Comparison of ENCODE assay signal across 18 cellular contexts in genomic region chr6:15491986-15492269, GRCh38.
DNase-seq lines count a peak whose midpoint lies in the region; ATAC-seq and TF ChIP-seq lines count a peak whose summit lies in the region.
"Had no signal": no experiment of that assay in that cellular context is flagged by ENCODE, and none has a peak within 500 bp of the region (broad histone marks: within the 10 kb centered on the region; RNA-seq: fewer than 3 reads in every experiment).

No MANE protein-coding gene starts in this region.

- no peak overlapping the region for H3K27ac ChIP-seq in iPS-18a (ENCODE audit: low read length)
- H3K27ac ChIP-seq in thyroid gland: peak overlapping the region in 2 of 3 donors; percentile 27 to 43
- H3K27ac ChIP-seq: cardiac muscle cell, SJSA1 had no signal

- H3K4me3 Mint-ChIP-seq in activated T-cell treated with anti-CD3 and anti-CD28 coated beads, Interleukin-2, amount 50 U/mL, for 72 hours: no peak overlapping the region
- peak overlapping the region; percentile 44 for H3K4me3 Mint-ChIP-seq in WTC11
- H3K4me3 Mint-ChIP-seq: CD4-positive, alpha-beta memory T cell; HFFc6; neural crest cell had no signal

- H3K27me3 ChIP-seq in iPS-18a (ENCODE audit: control insufficient read depth, insufficient read depth, low read length) (no peaks in the 10 kb centered on the region), thyroid gland (no peaks in the 10 kb centered on the region)
- H3K27me3 ChIP-seq: cardiac muscle cell, dorsolateral prefrontal cortex, gastroesophageal sphincter, SJSA1 had no signal

- H3K4me1 Mint-ChIP-seq in activated T-cell treated with anti-CD3 and anti-CD28 coated beads, Interleukin-2, amount 50 U/mL, for 72 hours (ENCODE audit: low read depth): peaks cover 37% of the 10 kb centered on the region
- peaks cover 76% of the 10 kb centered on the region for H3K4me1 Mint-ChIP-seq in WTC11

- H3K9me3 ChIP-seq in iPS-18a (ENCODE audit: control insufficient read depth, low read depth, low read length) (no peaks in the 10 kb centered on the region), thyroid gland (no peaks in the 10 kb centered on the region)
- H3K9me3 ChIP-seq: gastroesophageal sphincter, SJSA1 had no signal

- CTCF ChIA-PET in WTC11 (lab: Charles Lee): no interaction called here

- 34 to 36% methylated on average over 5 of the region's 5 CpGs for WGBS in thyroid gland, 2 donors

- no peak for TF ChIP-seq POLR2A in thyroid gland (IDR thresholded peaks at IDR 0.05)

- intact Hi-C loops in thyroid gland (cut with DNase I): loop anchor here (10.0 kb wide), 1 partner anchor 247 kb away; the partner anchor contains the start of gene JARID2

- peaks cover 46% of the 10 kb centered on the region for H3K36me3 ChIP-seq in iPS-18a (ENCODE audit: control insufficient read depth, low read depth, low read length)
- peaks cover 0 to 10% of the 10 kb centered on the region in 2 donors for H3K36me3 ChIP-seq in thyroid gland

- POLR2A ChIA-PET in WTC11 (lab: Charles Lee): no interaction called here

- peak overlapping the region; percentile 49 for H3K27ac Mint-ChIP-seq in activated T-cell treated with anti-CD3 and anti-CD28 coated beads, Interleukin-2, amount 50 U/mL, for 72 hours
- H3K27ac Mint-ChIP-seq in WTC11: peak overlapping the region; percentile 47; the same call in 1 of the 2 replicates

- ATAC-seq in activated T-cell treated with anti-CD3 and anti-CD28 coated beads, Interleukin-2, amount 50 U/mL, for 72 hours (replicated peaks in 1 of 2): no peak
- ATAC-seq in WTC11 (no peak), HG02763 (IDR thresholded peaks at IDR 0.05; ENCODE audit: unreplicated experiment) (no peak)

- H3K4me1 ChIP-seq in iPS-18a (ENCODE audit: control insufficient read depth, low read depth, low read length) (peaks cover 31% of the 10 kb centered on the region), thyroid gland (peaks cover 12 to 14% of the 10 kb centered on the region in 2 donors)

- H3K36me3 Mint-ChIP-seq in activated T-cell treated with anti-CD3 and anti-CD28 coated beads, Interleukin-2, amount 50 U/mL, for 72 hours (ENCODE audit: insufficient read depth in 2 of 2): peaks cover 18 to 21% of the 10 kb centered on the region in 2 donors
- peaks cover 50% of the 10 kb centered on the region for H3K36me3 Mint-ChIP-seq in WTC11

- H3K9ac ChIP-seq in iPS-18a (ENCODE audit: low read length): no peak overlapping the region

- no peaks in the 10 kb centered on the region for H3K27me3 Mint-ChIP-seq in activated T-cell treated with anti-CD3 and anti-CD28 coated beads, Interleukin-2, amount 50 U/mL, for 72 hours (ENCODE audit: low read depth)
- H3K27me3 Mint-ChIP-seq in WTC11 (ENCODE audit: low read depth): no peaks in the 10 kb centered on the region
- H3K27me3 Mint-ChIP-seq: CD4-positive, alpha-beta memory T cell had no signal

- H3K4me3 ChIP-seq in iPS-18a (ENCODE audit: low read length) (peak overlapping the region; percentile 6), thyroid gland (replicated peaks in 1 of 3) (no peak overlapping the region)
- H3K4me3 ChIP-seq: cardiac muscle cell, gastroesophageal sphincter, SJSA1, smooth muscle cell had no signal

- no peak for DNase-seq in activated T-cell treated with anti-CD3 and anti-CD28 coated beads, Interleukin-2, amount 50 U/mL, for 72 hours
- DNase-seq in activated T-cell treated with anti-CD3 and anti-CD28 coated beads, Interleukin-2, amount 50 U/mL, for 48 hours: no peak
- DNase-seq in WTC11 (ENCODE audit: low spot score) (no peak), thyroid gland (peak; percentile 52 to 66), NAMALWA (ENCODE audit: low spot score) (no peak)
- no peak for DNase-seq in activated CD4-positive, CD25-positive, alpha-beta regulatory T cell (lab: John Stamatoyannopoulos, UW)
- DNase-seq: NCI-H187 treated with DMSO at 0.1 percent for 48 hours, NCI-H345 had no signal

- no peaks in the 10 kb centered on the region for H3K9me3 Mint-ChIP-seq in activated T-cell treated with anti-CD3 and anti-CD28 coated beads, Interleukin-2, amount 50 U/mL, for 72 hours
- H3K9me3 Mint-ChIP-seq in WTC11: no peaks in the 10 kb centered on the region
- H3K9me3 Mint-ChIP-seq: HFFc6, neural crest cell had no signal

- no peak for TF ChIP-seq CTCF in WTC11 (IDR thresholded peaks at IDR 0.05)
- TF ChIP-seq CTCF in thyroid gland (IDR thresholded peaks at IDR 0.05): no peak

TF ChIP-seq in WTC11, 78 proteins besides CTCF, POLR2A, EP300 and RAD21 (continues in another document):
- TF ChIP-seq, protein P1, sequence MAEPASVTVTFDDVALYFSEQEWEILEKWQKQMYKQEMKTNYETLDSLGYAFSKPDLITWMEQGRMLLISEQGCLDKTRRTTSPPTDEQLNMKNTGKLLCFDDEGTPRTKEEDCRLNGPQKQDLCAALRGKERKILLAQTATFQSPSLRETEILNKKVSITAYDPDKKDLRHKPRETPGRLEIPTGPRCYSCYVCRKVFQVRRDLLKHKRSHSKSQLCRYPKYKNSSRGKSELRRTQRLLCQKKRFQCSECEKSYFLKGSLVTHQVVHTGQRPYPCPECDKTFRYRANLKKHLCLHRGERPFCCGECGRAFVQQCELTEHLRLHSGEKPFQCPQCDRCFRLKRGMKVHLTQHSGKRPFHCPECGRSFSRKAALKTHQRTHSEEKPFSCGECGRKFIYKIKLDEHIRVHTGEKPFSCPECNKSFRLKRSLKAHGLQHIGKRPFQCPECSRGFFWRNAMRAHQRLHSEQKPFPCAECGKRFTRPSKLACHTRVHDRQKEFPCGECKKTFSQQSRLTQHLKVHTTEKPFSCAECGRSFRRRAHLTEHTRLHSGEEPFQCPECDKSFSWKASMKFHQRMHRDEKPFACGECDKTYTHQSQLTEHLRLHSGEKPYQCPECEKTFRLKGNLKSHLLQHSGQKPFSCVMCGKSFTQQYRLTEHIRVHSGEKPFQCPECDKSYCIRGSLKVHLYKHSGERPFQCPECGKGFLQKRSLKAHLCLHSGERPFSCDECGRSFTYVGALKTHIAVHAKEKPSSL (CRISPR knock-in tag; conservative IDR thresholded peaks at IDR 0.05): no peak
- TF ChIP-seq SMAD3 (CRISPR knock-in tag; IDR thresholded peaks at IDR 0.05; ENCODE audit: borderline replicate concordance) (no peak), ZNF532 (CRISPR knock-in tag; IDR thresholded peaks at IDR 0.05; ENCODE audit: borderline replicate concordance) (no peak), JAZF1 (CRISPR knock-in tag; IDR thresholded peaks at IDR 0.05) (no peak), E2F4 (CRISPR knock-in tag; IDR thresholded peaks at IDR 0.05; ENCODE audit: borderline replicate concordance, low read depth) (no peak), ZNF671 (CRISPR knock-in tag; IDR thresholded peaks at IDR 0.05) (no peak)
- TF ChIP-seq, protein P2, sequence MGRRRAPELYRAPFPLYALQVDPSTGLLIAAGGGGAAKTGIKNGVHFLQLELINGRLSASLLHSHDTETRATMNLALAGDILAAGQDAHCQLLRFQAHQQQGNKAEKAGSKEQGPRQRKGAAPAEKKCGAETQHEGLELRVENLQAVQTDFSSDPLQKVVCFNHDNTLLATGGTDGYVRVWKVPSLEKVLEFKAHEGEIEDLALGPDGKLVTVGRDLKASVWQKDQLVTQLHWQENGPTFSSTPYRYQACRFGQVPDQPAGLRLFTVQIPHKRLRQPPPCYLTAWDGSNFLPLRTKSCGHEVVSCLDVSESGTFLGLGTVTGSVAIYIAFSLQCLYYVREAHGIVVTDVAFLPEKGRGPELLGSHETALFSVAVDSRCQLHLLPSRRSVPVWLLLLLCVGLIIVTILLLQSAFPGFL (CRISPR knock-in tag; IDR thresholded peaks at IDR 0.05; ENCODE audit: borderline replicate concordance): no peak
- TF ChIP-seq, protein P3, sequence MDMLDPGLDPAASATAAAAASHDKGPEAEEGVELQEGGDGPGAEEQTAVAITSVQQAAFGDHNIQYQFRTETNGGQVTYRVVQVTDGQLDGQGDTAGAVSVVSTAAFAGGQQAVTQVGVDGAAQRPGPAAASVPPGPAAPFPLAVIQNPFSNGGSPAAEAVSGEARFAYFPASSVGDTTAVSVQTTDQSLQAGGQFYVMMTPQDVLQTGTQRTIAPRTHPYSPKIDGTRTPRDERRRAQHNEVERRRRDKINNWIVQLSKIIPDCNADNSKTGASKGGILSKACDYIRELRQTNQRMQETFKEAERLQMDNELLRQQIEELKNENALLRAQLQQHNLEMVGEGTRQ (CRISPR knock-in tag; IDR thresholded peaks at IDR 0.05): no peak

Comparison
In these comparisons a context has a peak if more than half of its experiments do, and no peak if none do; other contexts are left out.
1. DNase-seq: peak in thyroid gland (2 of 2); none in activated T-cell treated with anti-CD3 and anti-CD28 coated beads, Interleukin-2, amount 50 U/mL, for 72 hours (0 of 2), activated T-cell treated with anti-CD3 and anti-CD28 coated beads, Interleukin-2, amount 50 U/mL, for 48 hours (0 of 2), WTC11 (single experiment), NAMALWA (single experiment) and activated CD4-positive, CD25-positive, alpha-beta regulatory T cell (0 of 4).